ENCODE assay signal across 1 cellular context in genomic region chrX:1433646-1434357, GRCh38.
TF ChIP-seq lines count a peak whose summit lies in the region.

No MANE protein-coding gene starts in this region.

TF ChIP-seq in GM12878, 131 proteins besides CTCF, POLR2A, EP300 and RAD21 (continued from another document):
- TF ChIP-seq STAT3 (IDR thresholded peaks at IDR 0.05; ENCODE audit: low read depth, low read length) (no peak), RBBP5 (conservative IDR thresholded peaks at IDR 0.05) (no peak), ATF3 (IDR thresholded peaks at IDR 0.05; ENCODE audit: borderline replicate concordance, extremely low read depth, low read depth, low read length) (no peak), NFXL1 (IDR thresholded peaks at IDR 0.05; ENCODE audit: borderline replicate concordance) (no peak), PBX3 (IDR thresholded peaks at IDR 0.05; ENCODE audit: insufficient replicate concordance, low read depth, low read length) (no peak), ZNF24 (IDR thresholded peaks at IDR 0.05) (no peak), HDAC6 (IDR thresholded peaks at IDR 0.05; ENCODE audit: unreplicated experiment) (no peak), CUX1 (IDR thresholded peaks at IDR 0.05; ENCODE audit: insufficient replicate concordance, low read depth, low read length) (no peak), ZNF384 (IDR thresholded peaks at IDR 0.05; ENCODE audit: borderline replicate concordance, low read depth, low read length) (no peak), ZBED1 (IDR thresholded peaks at IDR 0.05; ENCODE audit: borderline replicate concordance) (no peak), HSF1 (IDR thresholded peaks at IDR 0.05; ENCODE audit: low read depth, low read length) (no peak), PAX5 (IDR thresholded peaks at IDR 0.05; ENCODE audit: borderline replicate concordance, low read depth, low read length) (no peak), SMAD1 (IDR thresholded peaks at IDR 0.05; ENCODE audit: low read depth, partially characterized antibody) (no peak), BHLHE40 (IDR thresholded peaks at IDR 0.05; ENCODE audit: borderline replicate concordance in 1 of 2, low read depth in 2 of 2, low read length in 1 of 2) (no peak), MYC (IDR thresholded peaks at IDR 0.05; ENCODE audit: insufficient read depth, insufficient read length, insufficient replicate concordance, low read length, severe bottlenecking) (no peak)
